ENCODE assay signal across 15 cellular contexts in genomic region chr11:11972148-11972547, GRCh38. TPM values are rescaled to one million over a fixed set of nuclear protein-coding genes. Genes with fewer than 3 reads are reported as not detected.
DNase-seq lines count a peak whose midpoint lies in the region; ATAC-seq and TF ChIP-seq lines count a peak whose summit lies in the region.
"Had no signal": no experiment of that assay in that cellular context is flagged by ENCODE, and none has a peak within 500 bp of the region (broad histone marks: within the 10 kb centered on the region; RNA-seq: fewer than 3 reads in every experiment).

No MANE protein-coding gene starts in this region.

- no peaks in the 10 kb centered on the region for H3K9me2 ChIP-seq in SK-N-SH

- no peaks in the 10 kb centered on the region for H3K27me3 ChIP-seq in SK-N-SH (ENCODE audit: insufficient read depth)
- H3K27me3 ChIP-seq in Panc1 (ENCODE audit: control insufficient read depth, insufficient read depth, low read length): no peaks in the 10 kb centered on the region
- no peaks in the 10 kb centered on the region for H3K27me3 ChIP-seq in tibial artery

- POLR2A ChIA-PET in SK-N-SH (lab: Yijun Ruan, JAX) (interaction anchor here (1.2 kb wide), 1 partner anchor 19 kb away, joined by 3 read pairs; no protein-coding TSS in a partner anchor), Panc1 (lab: Charles Lee) (no interaction called here), GM10248 (lab: Yijun Ruan, JAX) (no interaction called here)

- TF ChIP-seq RAD21 in SK-N-SH (IDR thresholded peaks at IDR 0.05; ENCODE audit: low read length): no peak

- peaks cover 60% of the 10 kb centered on the region for H3K79me2 ChIP-seq in SK-N-SH (ENCODE audit: insufficient read depth)

- H2AFZ ChIP-seq in SK-N-SH (ENCODE audit: low read depth): no peak overlapping the region

- H3K27ac ChIP-seq in SK-N-SH (ENCODE audit: low read depth in 2 of 2, low read length in 1 of 2) (peak overlapping the region; percentile 99 to 100; a peak in 3 of 4 replicates), Panc1 (ENCODE audit: low read length) (0 out of 2 replicates have a peak overlapping the region, but pooled peaks have one; percentile 13), tibial artery (peak overlapping the region; percentile 72 to 83)

- no peak overlapping the region for H3K9ac ChIP-seq in SK-N-SH

- H3K36me3 ChIP-seq in SK-N-SH (replicated peaks in 1 of 2; ENCODE audit: control insufficient read depth in 1 of 2, insufficient read depth in 2 of 2, low read length in 1 of 2) (peaks cover 19 to 36% of the 10 kb centered on the region in 2 experiments), Panc1 (ENCODE audit: control insufficient read depth, insufficient read depth, low read length) (no peaks in the 10 kb centered on the region), tibial artery (peaks cover 0 to 13% (median 0%) of the 10 kb centered on the region in 3 donors)

- H3K9me3 ChIP-seq in SK-N-SH (no peaks in the 10 kb centered on the region), Panc1 (ENCODE audit: control insufficient read depth, insufficient read depth, low read depth, low read length) (no peaks in the 10 kb centered on the region), tibial artery (no peaks in the 10 kb centered on the region)

- H3K4me3 ChIP-seq in SK-N-SH (ENCODE audit: low read depth in 2 of 2, low read length in 1 of 2): no peak overlapping the region
- no peak overlapping the region for H3K4me3 ChIP-seq in Panc1 (ENCODE audit: low read depth in 2 of 2, low read length in 2 of 2)
- H3K4me3 ChIP-seq in tibial artery: no peak overlapping the region

- TF ChIP-seq EP300 in SK-N-SH (IDR thresholded peaks at IDR 0.05; ENCODE audit: borderline replicate concordance in 1 of 2, low read depth in 1 of 2, low read length in 1 of 2): no peak

- intact Hi-C loops in Panc1 (cut with micrococcal nuclease; ENCODE audit: unreplicated experiment): no loop called here
- intact Hi-C loops in tibial artery (cut with DNase I; ENCODE audit: low total_unique reads): no loop called here

- CTCF ChIA-PET in SK-N-SH (lab: Yijun Ruan, JAX) (interaction anchor here (0.8 to 3.7 kb wide), 6 partner anchors 12 to 309 kb away, joined by 3 to 14 read pairs (median 4); no protein-coding TSS in a partner anchor), Panc1 (lab: Charles Lee) (no interaction called here), GM10248 (lab: Yijun Ruan, JAX) (interaction anchor here (1.2 to 1.7 kb wide), 2 partner anchors 8 to 32 kb away, joined by 4 read pairs; no protein-coding TSS in a partner anchor)

- no TSS peak for BruUV-seq in Panc1 (replicated peaks; lab: Mats Ljungman, UMichigan)

- in situ Hi-C loops in Panc1 (cut with HindIII; ENCODE audit: low pct_unique_long_range_greater_than_20kb, low sequenced_read_pairs): no loop called here

- WGBS in SK-N-SH (ENCODE audit: low lambda C conversion rate): 90% methylated on average over 3 of the region's 3 CpGs

- TF ChIP-seq CTCF in SK-N-SH (IDR thresholded peaks at IDR 0.05) (no peak), Panc1 (IDR thresholded peaks at IDR 0.05) (no peak), tibial artery (IDR thresholded peaks at IDR 0.05) (no peak), GM10248 (IDR thresholded peaks at IDR 0.05; ENCODE audit: control extremely low read depth, extremely low read depth, low read depth, missing control alignments) (no peak)

- ATAC-seq in SK-N-SH treated with all-trans-retinoic acid at 6 μM for 48 hours (no peak), Panc1 (no peak), GM19328 (IDR thresholded peaks at IDR 0.05; ENCODE audit: unreplicated experiment) (no peak)
- ATAC-seq: activated naive CD8-positive, alpha-beta T cell treated with anti-CD3 and anti-CD28 coated beads, Interleukin-2, amount 50 U/mL, for 24 hours; left lobe of liver; naive thymus-derived CD8-positive, alpha-beta T cell had no signal

- H4K20me1 ChIP-seq in SK-N-SH (ENCODE audit: insufficient read depth): no peaks in the 10 kb centered on the region

- DNase-seq in SK-N-SH (no peak), Panc1 (ENCODE audit: low read depth, low spot score) (no peak), left kidney (ENCODE audit: low read depth, low spot score) (peak; percentile 87), tibial artery (no peak), GM10248 (ENCODE audit: extremely low spot score) (no peak), NCI-H1105 (lab: John Stamatoyannopoulos, UW) (no peak)
- DNase-seq: activated naive CD8-positive, alpha-beta T cell treated with anti-CD3 and anti-CD28 coated beads, Interleukin-2, amount 50 U/mL, for 24 hours; Calu3; hippocampal formation; Kasumi-1; naive thymus-derived CD8-positive, alpha-beta T cell; NCI-H2081 had no signal

- peaks cover 38% of the 10 kb centered on the region for H3F3A ChIP-seq in SK-N-SH (replicated peaks; ENCODE audit: insufficient read depth)

- H3K4me1 ChIP-seq in SK-N-SH (ENCODE audit: control insufficient read depth in 1 of 2, insufficient read depth in 2 of 2, low read depth in 1 of 2, low read length in 1 of 2): peaks cover 70 to 88% of the 10 kb centered on the region in 2 experiments
- peaks cover 18% of the 10 kb centered on the region for H3K4me1 ChIP-seq in Panc1 (ENCODE audit: control insufficient read depth, insufficient read depth, low read length)
- H3K4me1 ChIP-seq in tibial artery: peaks cover 7 to 71% (median 53%) of the 10 kb centered on the region in 4 donors

- no peak overlapping the region for H3K4me2 ChIP-seq in SK-N-SH

TF ChIP-seq in SK-N-SH, 30 proteins besides CTCF, POLR2A, EP300 and RAD21 (continues in another document):
- TF ChIP-seq NFIC (IDR thresholded peaks at IDR 0.05; ENCODE audit: borderline replicate concordance) (no peak), CHD2 (IDR thresholded peaks at IDR 0.05; ENCODE audit: low read length, partially characterized antibody) (no peak), TEAD4 (IDR thresholded peaks at IDR 0.05; ENCODE audit: borderline replicate concordance, insufficient read depth) (no peak), USF1 (IDR thresholded peaks at IDR 0.05; ENCODE audit: borderline replicate concordance, low read depth) (no peak), NRF1 (IDR thresholded peaks at IDR 0.05; ENCODE audit: low read depth, low read length) (no peak), ELF1 (IDR thresholded peaks at IDR 0.05) (no peak), YY1 (IDR thresholded peaks at IDR 0.05; ENCODE audit: low read depth) (no peak), FOSL2 (IDR thresholded peaks at IDR 0.05; ENCODE audit: borderline replicate concordance, low read depth) (no peak), RXRA (IDR thresholded peaks at IDR 0.05; ENCODE audit: borderline replicate concordance, low read depth) (no peak), PBX3 (IDR thresholded peaks at IDR 0.05) (no peak), MXI1 (IDR thresholded peaks at IDR 0.05; ENCODE audit: low read depth, low read length) (no peak)

TF ChIP-seq in SK-N-SH treated with all-trans-retinoic acid at 6 μM for 48 hours, 23 proteins besides CTCF, POLR2A, EP300 and RAD21 (continues in another document):
- TF ChIP-seq ZNF8 (CRISPR knock-in tag; IDR thresholded peaks at IDR 0.05) (no peak), SNAI2 (CRISPR knock-in tag; IDR thresholded peaks at IDR 0.05) (no peak), ZFP3 (CRISPR knock-in tag; IDR thresholded peaks at IDR 0.05) (no peak), ZNF565 (CRISPR knock-in tag; conservative IDR thresholded peaks at IDR 0.05; ENCODE audit: low read depth) (no peak), ISL1 (CRISPR knock-in tag; IDR thresholded peaks at IDR 0.05) (no peak), TOX (CRISPR knock-in tag; IDR thresholded peaks at IDR 0.05; ENCODE audit: borderline replicate concordance) (no peak), GLIS3 (CRISPR knock-in tag; IDR thresholded peaks at IDR 0.05) (no peak), PATZ1 (CRISPR knock-in tag; IDR thresholded peaks at IDR 0.05; ENCODE audit: borderline replicate concordance) (no peak), ESRRG (CRISPR knock-in tag; IDR thresholded peaks at IDR 0.05) (no peak), ZC3H10 (CRISPR knock-in tag; IDR thresholded peaks at IDR 0.05) (no peak)

RNA-seq across cellular contexts. Expression of gene DKK3, which starts 36.3 kb away (rescaled TPM):
- polyA plus RNA-seq in SK-N-SH (2012; rRNA removed): 1,174 and 1,491 TPM in 2 replicates
- 1,028 and 1,442 TPM in 2 replicates for polyA plus RNA-seq in SK-N-SH (2012; cell fraction: cytosol; rRNA removed)
- 933 and 1,160 TPM in 2 replicates for polyA plus RNA-seq in SK-N-SH (2012; cell fraction: nucleus; rRNA removed)
- 116 TPM for total RNA-seq in Panc1 (2021; ENCODE audit: unreplicated experiment)
- polyA plus RNA-seq in Panc1 (2012; ENCODE audit: insufficient read length): 140 TPM

Comparison
In these comparisons a context has a peak if more than half of its experiments do, and no peak if none do; other contexts are left out.
1. H3K27ac ChIP-seq: peak in every context shown above with its lines; median percentile 100 in SK-N-SH; 78 in tibial artery; 13 in Panc1.